8 cellular contexts compared by ENCODE assay signal in the genomic region with DNA sequence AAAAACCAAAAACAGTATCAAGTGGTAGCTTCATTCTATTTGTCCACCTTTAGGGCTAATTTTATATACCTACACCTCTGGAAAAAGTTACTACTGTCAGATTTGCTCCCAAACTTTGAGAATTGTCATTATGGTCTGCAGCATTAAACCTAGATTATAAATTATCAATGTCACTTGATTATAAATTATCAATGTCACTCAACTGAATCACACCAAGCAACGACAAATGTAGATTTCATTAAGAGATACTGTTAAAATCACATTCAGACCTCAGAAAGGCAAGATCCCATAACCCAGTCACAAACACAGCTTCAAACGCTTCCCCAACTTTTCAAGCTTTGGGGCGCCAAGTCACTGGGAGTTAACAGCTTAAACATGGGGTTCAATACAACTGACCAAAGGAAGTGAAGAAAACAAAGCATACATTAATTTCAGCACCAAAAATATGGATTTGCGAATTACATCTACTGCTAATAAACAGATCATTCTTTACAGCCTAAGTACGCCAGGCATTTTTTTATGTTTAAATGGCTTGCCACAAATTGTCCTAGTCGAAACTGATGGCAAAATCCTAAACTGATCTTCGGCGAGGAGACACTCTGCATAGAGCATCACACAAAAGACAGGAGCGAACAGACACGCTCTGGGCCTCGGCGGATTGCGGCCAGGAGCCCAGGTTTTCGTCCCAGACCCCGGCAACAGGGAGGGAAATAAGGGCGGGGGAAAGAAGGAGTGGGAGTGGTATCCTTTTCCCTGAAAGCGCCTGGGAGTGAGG. TPM values are rescaled to one million over a fixed set of nuclear protein-coding genes. Genes with fewer than 3 reads are reported as not detected.
DNase-seq lines count a peak whose midpoint lies in the region; ATAC-seq lines count a peak whose summit lies in the region.

No MANE protein-coding gene starts in this region.

- ATAC-seq in HG02759 (IDR thresholded peaks at IDR 0.05; ENCODE audit: unreplicated experiment), result no peak

- H3K4me3 ChIP-seq in ectodermal cell (ENCODE audit: insufficient read depth, low read depth, low read length) (peak overlapping the region; percentile 71), muscle layer of duodenum (ENCODE audit: low read depth in 1 of 2, low read length in 2 of 2) (peak overlapping the region; percentile 97 to 99)

- no peaks in the 10 kb centered on the region for H3K27me3 ChIP-seq in ectodermal cell (ENCODE audit: control insufficient read depth, insufficient read depth, low read length, poor library complexity, severe bottlenecking)
- no peaks in the 10 kb centered on the region for H3K27me3 ChIP-seq in muscle layer of duodenum (ENCODE audit: low read depth, low read length)

- H3K9me3 ChIP-seq in ectodermal cell (ENCODE audit: control insufficient read depth, low read length), result no peaks in the 10 kb centered on the region
- no peaks in the 10 kb centered on the region for H3K9me3 ChIP-seq in muscle layer of duodenum (ENCODE audit: control insufficient read depth in 1 of 2, low read length in 2 of 2)

- DNase-seq in NCI-H1694 treated with DMSO at 0.1 percent for 48 hours (lab: John Stamatoyannopoulos, UW) (peak; percentile 5), NCI-H1694 (lab: John Stamatoyannopoulos, UW) (no peak), NOMO-1 treated with DMSO at 0.1 percent for 48 hours (lab: John Stamatoyannopoulos, UW; ENCODE audit: unreplicated experiment) (peak; percentile 13), NCI-H82 treated with DMSO at 0.1 percent for 48 hours (lab: John Stamatoyannopoulos, UW; ENCODE audit: unreplicated experiment) (no peak), GM03348 (ENCODE audit: low spot score) (no peak)

- H3K27ac ChIP-seq in ectodermal cell (ENCODE audit: insufficient read depth, low read depth, low read length, poor library complexity, severe bottlenecking) (peak overlapping the region; percentile 95), muscle layer of duodenum (ENCODE audit: low read length) (peak overlapping the region; percentile 89)

- H3K4me1 ChIP-seq in ectodermal cell (ENCODE audit: control insufficient read depth, insufficient read depth, low read length) (peaks cover 19% of the 10 kb centered on the region), muscle layer of duodenum (ENCODE audit: control insufficient read depth in 1 of 2, insufficient read depth in 2 of 2, low read length in 2 of 2) (peaks cover 22 to 23% of the 10 kb centered on the region in 2 donors)

- 5 to 6% methylated on average over 17 of the region's 17 CpGs for WGBS in ectodermal cell, 2 experiments

- H3K36me3 ChIP-seq in ectodermal cell (ENCODE audit: control insufficient read depth, insufficient read depth, low read length), result no peaks in the 10 kb centered on the region
- H3K36me3 ChIP-seq in muscle layer of duodenum (ENCODE audit: control insufficient read depth in 1 of 2, insufficient read depth in 2 of 2, low read length in 2 of 2), result peaks cover 0 to 5% of the 10 kb centered on the region in 2 donors

RNA-seq across cellular contexts. Expression of a gene that starts 1.0 kb away (rescaled TPM):
- polyA plus RNA-seq in ectodermal cell (2013, experiment 1 of 4), result 122 TPM
- 141 TPM for polyA plus RNA-seq in ectodermal cell (2013, experiment 2 of 4)
- polyA plus RNA-seq in ectodermal cell (2013, experiment 3 of 4), result 82.1 TPM
- 95.9 TPM for polyA plus RNA-seq in ectodermal cell (2013, experiment 4 of 4)

Comparison
In these comparisons a context has a peak if more than half of its experiments do, and no peak if none do; other contexts are left out.
1. DNase-seq: peak in NCI-H1694 treated with DMSO at 0.1 percent for 48 hours (single experiment) and NOMO-1 treated with DMSO at 0.1 percent for 48 hours (single experiment); none in NCI-H1694 (single experiment), NCI-H82 treated with DMSO at 0.1 percent for 48 hours (single experiment) and GM03348 (single experiment).